In the genomic region with DNA sequence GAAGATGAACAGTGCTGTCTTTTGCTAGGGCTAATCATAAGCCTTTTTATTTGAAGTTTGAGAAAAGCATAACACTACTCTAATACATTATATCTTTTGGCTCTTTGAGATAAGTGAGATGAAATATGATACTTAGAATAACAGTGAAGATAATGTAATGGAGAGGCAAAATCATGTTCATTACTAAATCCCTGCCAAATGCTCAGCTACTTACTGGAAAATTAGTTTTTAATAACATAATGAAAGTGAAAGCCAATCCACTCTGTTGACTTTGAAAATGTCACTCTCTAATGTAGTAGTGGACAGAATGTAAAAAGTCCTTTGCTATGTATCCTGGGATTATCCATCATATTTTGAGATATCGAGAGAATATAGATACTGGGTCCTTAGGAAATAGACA, we compare ENCODE assay signal across 10 cellular contexts. TPM values are rescaled to one million over a fixed set of nuclear protein-coding genes. Genes with fewer than 3 reads are reported as not detected.
DNase-seq lines count a peak whose midpoint lies in the region; TF ChIP-seq lines count a peak whose summit lies in the region.
"Had no signal": no experiment of that assay in that cellular context is flagged by ENCODE, and none has a peak within 500 bp of the region (broad histone marks: within the 10 kb centered on the region; RNA-seq: fewer than 3 reads in every experiment).

No MANE protein-coding gene starts in this region.

- POLR2A ChIA-PET in CD8-positive, alpha-beta memory T cell (lab: Charles Lee) = no interaction called here

- H3K27me3 Mint-ChIP-seq in CD8-positive, alpha-beta memory T cell = no peaks in the 10 kb centered on the region
- no peaks in the 10 kb centered on the region for H3K27me3 Mint-ChIP-seq in HFFc6 (ENCODE audit: insufficient read depth)

- H3K4me1 ChIP-seq in CD8-positive, alpha-beta memory T cell (ENCODE audit: insufficient read depth, low read length) = no peaks in the 10 kb centered on the region
- no peaks in the 10 kb centered on the region for H3K4me1 ChIP-seq in ascending aorta
- H3K4me1 ChIP-seq in mucosa of rectum (ENCODE audit: control insufficient read depth in 2 of 2, insufficient read depth in 2 of 2, low read length in 2 of 2) = no peaks in the 10 kb centered on the region

- H3K4me3 Mint-ChIP-seq in CD8-positive, alpha-beta memory T cell = peak overlapping the region; percentile 62 to 81 (median 78)
- 0 out of 2 replicates have a peak overlapping the region, but pooled peaks have one; percentile 20 for H3K4me3 Mint-ChIP-seq in HFFc6

- peak overlapping the region; percentile 14 for H3K4me3 ChIP-seq in CD8-positive, alpha-beta memory T cell (ENCODE audit: low read length)
- H3K4me3 ChIP-seq in ascending aorta (peak overlapping the region; percentile 24 to 43), mucosa of rectum (ENCODE audit: low read length in 2 of 2) (peak overlapping the region; percentile 10 to 53)

- TF ChIP-seq CTCF in HFFc6 (IDR thresholded peaks at IDR 0.05) (no peak), ascending aorta (IDR thresholded peaks at IDR 0.05) (no peak)

- CTCF ChIA-PET in CD8-positive, alpha-beta memory T cell (lab: Charles Lee) = no interaction called here

- peaks cover 11 to 24% (median 17%) of the 10 kb centered on the region in 3 donors for H3K4me1 Mint-ChIP-seq in CD8-positive, alpha-beta memory T cell
- peaks cover 14% of the 10 kb centered on the region for H3K4me1 Mint-ChIP-seq in HFFc6 (ENCODE audit: low read depth)

- intact Hi-C loops in ascending aorta (cut with DNase I) = no loop called here

- H3K27ac ChIP-seq in CD8-positive, alpha-beta memory T cell (ENCODE audit: low read depth, low read length) = no peak overlapping the region
- no peak overlapping the region for H3K27ac ChIP-seq in ascending aorta
- H3K27ac ChIP-seq in mucosa of rectum (ENCODE audit: low read depth in 2 of 2, low read length in 2 of 2) = no peak overlapping the region

- H3K36me3 ChIP-seq in CD8-positive, alpha-beta memory T cell (ENCODE audit: insufficient read depth, low read length) = no peaks in the 10 kb centered on the region
- no peaks in the 10 kb centered on the region for H3K36me3 ChIP-seq in ascending aorta
- H3K36me3 ChIP-seq in mucosa of rectum (ENCODE audit: control insufficient read depth in 2 of 2, insufficient read depth in 2 of 2, low read length in 2 of 2) = no peaks in the 10 kb centered on the region

- peak overlapping the region in 1 of 2 donors; percentile 26 for H3K9ac ChIP-seq in mucosa of rectum (ENCODE audit: low read depth in 1 of 2, low read length in 2 of 2)

- no peaks in the 10 kb centered on the region for H3K27me3 ChIP-seq in CD8-positive, alpha-beta memory T cell (ENCODE audit: insufficient read depth, low read length, poor library complexity, severe bottlenecking)
- H3K27me3 ChIP-seq in ascending aorta (no peaks in the 10 kb centered on the region), mucosa of rectum (ENCODE audit: control insufficient read depth in 2 of 2, insufficient read depth in 2 of 2, low read length in 2 of 2) (no peaks in the 10 kb centered on the region)

- H3K9me3 Mint-ChIP-seq in CD8-positive, alpha-beta memory T cell = no peaks in the 10 kb centered on the region
- no peaks in the 10 kb centered on the region for H3K9me3 Mint-ChIP-seq in HFFc6

- H3K9me3 ChIP-seq in CD8-positive, alpha-beta memory T cell (ENCODE audit: low read length) = no peaks in the 10 kb centered on the region
- no peaks in the 10 kb centered on the region for H3K9me3 ChIP-seq in ascending aorta
- H3K9me3 ChIP-seq in mucosa of rectum (ENCODE audit: control insufficient read depth in 2 of 2, low read length in 2 of 2) = no peaks in the 10 kb centered on the region

- peaks cover 0 to 7% (median 6%) of the 10 kb centered on the region in 3 donors for H3K36me3 Mint-ChIP-seq in CD8-positive, alpha-beta memory T cell
- H3K36me3 Mint-ChIP-seq in HFFc6 (ENCODE audit: low read depth) = peaks cover 23% of the 10 kb centered on the region

- DNase-seq in CD8-positive, alpha-beta memory T cell = no peak
- DNase-seq in HFFc6 (no peak), ascending aorta (ENCODE audit: low spot score in 2 of 2) (no peak), LoVo (ENCODE audit: low spot score) (no peak), hepatic stellate cell (ENCODE audit: low spot score) (no peak), NCI-H774 (lab: John Stamatoyannopoulos, UW) (no peak)
- DNase-seq in stimulated activated CD4-positive, alpha-beta T cell treated with anti-CD3 and anti-CD28 coated beads, Interleukin-2, amount 100 ng/mL, for 48 hours = no peak
- DNase-seq: NCI-H446 treated with DMSO at 0.1 percent for 48 hours, retina had no signal

- H3K27ac Mint-ChIP-seq in CD8-positive, alpha-beta memory T cell = peak overlapping the region in 6 of 8 donors; percentile 17 to 90 (median 66)
- H3K27ac Mint-ChIP-seq in HFFc6 = peak overlapping the region; percentile 21

RNA-seq across cellular contexts. Expression of a gene that starts 35.9 kb away (rescaled TPM):
- under 1 TPM; 0.11 to 0.18 TPM for total RNA-seq in CD8-positive, alpha-beta memory T cell
- not detected for polyA plus RNA-seq in CD8-positive, alpha-beta memory T cell
- under 1 TPM; 0.19 to 0.59 (median 0.31) TPM for total RNA-seq in HFFc6 (2021; fragmentation: NEBNext Ultra II Directional; extraction: Animal tissue kit (Norgen Biotek cat#: 25700))
- not detected for total RNA-seq in ascending aorta

RNA-seq across cellular contexts. Expression of a gene that starts 43.0 kb away (rescaled TPM):
- 10 to 100 TPM; 41.7 to 42.6 TPM for total RNA-seq in CD8-positive, alpha-beta memory T cell
- polyA plus RNA-seq in CD8-positive, alpha-beta memory T cell = 3.5 TPM
- total RNA-seq in HFFc6 (2021; fragmentation: NEBNext Ultra II Directional; extraction: Animal tissue kit (Norgen Biotek cat#: 25700)) = 10 to 100 TPM; 11.6 to 29.8 (median 26.5) TPM
- not detected for total RNA-seq in ascending aorta

RNA-seq across cellular contexts. Expression of a gene that starts 43.3 kb away (rescaled TPM):
- 10 to 100 TPM in 1 of 2 experiments, 1 to 10 TPM in 1; 8.6 to 10.5 TPM for total RNA-seq in CD8-positive, alpha-beta memory T cell
- 14.3 TPM for polyA plus RNA-seq in CD8-positive, alpha-beta memory T cell
- total RNA-seq in HFFc6 (2021; fragmentation: NEBNext Ultra II Directional; extraction: Animal tissue kit (Norgen Biotek cat#: 25700)) = 10 to 100 TPM in 5 of 6 experiments, 1 to 10 TPM in 1; 9.0 to 13.1 (median 11.9) TPM
- 7.0 TPM for total RNA-seq in ascending aorta

Comparison
In these comparisons a context has a peak if more than half of its experiments do, and no peak if none do; other contexts are left out.
1. RNA of a gene that starts 43.0 kb away (total RNA-seq): 41.7 to 42.6 TPM in CD8-positive, alpha-beta memory T cell and 11.6 to 29.8 TPM in HFFc6; not detected in ascending aorta (single experiment); every median in the first group is over 10 times any median in the second.
2. Peak in every context shown above with its lines, with median percentiles within 50 percentile points of each other: H3K4me3 ChIP-seq.